In the genomic region with DNA sequence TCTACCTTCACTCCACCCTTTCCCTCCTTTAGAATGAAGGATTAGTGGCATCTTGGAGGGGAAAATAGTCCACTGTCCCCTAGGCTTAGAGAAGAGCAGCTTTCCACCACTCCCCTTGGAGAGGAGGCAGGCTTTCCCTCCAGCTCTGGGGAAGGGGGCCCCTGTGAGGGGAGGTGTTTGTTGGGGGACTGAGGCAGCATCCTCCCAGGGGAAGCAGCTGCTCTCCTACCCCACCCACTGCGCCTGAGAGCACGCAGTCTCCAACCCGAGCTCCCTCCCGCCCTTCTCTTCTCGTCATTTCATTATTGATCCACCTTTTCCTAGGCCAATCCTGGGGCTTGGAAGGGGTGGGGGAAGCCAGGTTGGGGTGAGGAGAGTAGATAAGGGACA, we compare ENCODE assay signal across 8 cellular contexts. TPM values are rescaled to one million over a fixed set of nuclear protein-coding genes. Genes with fewer than 3 reads are reported as not detected.
DNase-seq lines count a peak whose midpoint lies in the region; TF ChIP-seq lines count a peak whose summit lies in the region.

No MANE protein-coding gene starts in this region.

- H3K4me3 ChIP-seq in AG10803 (ENCODE audit: low read length), result peak overlapping the region; percentile 80
- H3K4me3 ChIP-seq in HL-60 (replicated peaks; ENCODE audit: insufficient read depth, low read length), result peak overlapping the region; percentile 96
- H3K4me3 ChIP-seq in coronary artery, result peak overlapping the region; percentile 92
- peak overlapping the region; percentile 79 to 81 for H3K4me3 ChIP-seq in stomach smooth muscle (ENCODE audit: low read length in 2 of 2)

- peak overlapping the region; percentile 92 for H3K27ac Mint-ChIP-seq in mesothelial cell of epicardium

- peaks cover 30% of the 10 kb centered on the region for H3K4me1 ChIP-seq in stomach smooth muscle (ENCODE audit: control insufficient read depth, insufficient read depth, low read length)

- H3K9ac ChIP-seq in stomach smooth muscle (ENCODE audit: low read length in 2 of 2), result peak overlapping the region; percentile 71 to 87

- H3K27me3 ChIP-seq in HL-60 (ENCODE audit: insufficient read depth, poor library complexity, severe bottlenecking), result no peaks in the 10 kb centered on the region
- no peaks in the 10 kb centered on the region for H3K27me3 ChIP-seq in stomach smooth muscle (ENCODE audit: control insufficient read depth in 1 of 2, insufficient read depth in 2 of 2, low read length in 2 of 2)

- H3K36me3 ChIP-seq in stomach smooth muscle (ENCODE audit: control insufficient read depth in 2 of 2, insufficient read depth in 2 of 2, low read length in 2 of 2), result no peaks in the 10 kb centered on the region

- no peaks in the 10 kb centered on the region for H3K27me3 Mint-ChIP-seq in mesothelial cell of epicardium (ENCODE audit: low read depth)

- DNase-seq in AG10803 (ENCODE audit: low read depth) (no peak), HL-60 (ENCODE audit: low read depth in 1 of 2, low spot score in 1 of 2) (peak in 1 of 2 experiments; percentile 14), T-helper 2 cell (peak in 3 of 5 experiments; percentile 12 to 31 (median 19)), coronary artery (ENCODE audit: low spot score) (peak; percentile 74), mesothelial cell of epicardium (ENCODE audit: low spot score in 2 of 2, unreplicated experiment in 2 of 2) (peak; percentile 28 to 47), NOMO-1 (lab: John Stamatoyannopoulos, UW; ENCODE audit: unreplicated experiment in 2 of 2) (no peak), NCI-H187 treated with DMSO at 0.1 percent for 48 hours (lab: John Stamatoyannopoulos, UW) (no peak)

- H3K27ac ChIP-seq in HL-60 (replicated peaks) (peak overlapping the region; percentile 35), coronary artery (peak overlapping the region; percentile 90 to 94), stomach smooth muscle (ENCODE audit: low read length) (peak overlapping the region; percentile 81)

- H3K4me1 Mint-ChIP-seq in mesothelial cell of epicardium, result peaks cover 53% of the 10 kb centered on the region

- H3K9me3 ChIP-seq in stomach smooth muscle (ENCODE audit: control insufficient read depth in 2 of 2, low read length in 2 of 2), result no peaks in the 10 kb centered on the region

- H3K9me3 Mint-ChIP-seq in mesothelial cell of epicardium, result no peaks in the 10 kb centered on the region

- H3K4me3 Mint-ChIP-seq in mesothelial cell of epicardium, result peak overlapping the region; percentile 89

- H3K36me3 Mint-ChIP-seq in mesothelial cell of epicardium, result no peaks in the 10 kb centered on the region

- TF ChIP-seq CTCF in AG10803 (conservative IDR thresholded peaks at IDR 0.05; ENCODE audit: low read length), result no peak
- no peak for TF ChIP-seq CTCF in HL-60 (IDR thresholded peaks at IDR 0.05; ENCODE audit: insufficient read depth, low read length)
- TF ChIP-seq CTCF in coronary artery (IDR thresholded peaks at IDR 0.05), result no peak
- no peak for TF ChIP-seq CTCF in mesothelial cell of epicardium (IDR thresholded peaks at IDR 0.05; ENCODE audit: unreplicated experiment)

RNA-seq across cellular contexts. Expression of a gene that starts 1.4 kb away (rescaled TPM):
- total RNA-seq in mesothelial cell of epicardium, result 83.6 to 85.8 TPM (median 83.7 TPM) in 3 replicates

RNA-seq across cellular contexts. Expression of a gene that starts 36.3 kb away (rescaled TPM):
- 168 to 188 TPM (median 180 TPM) in 3 replicates for total RNA-seq in mesothelial cell of epicardium

Comparison
In these comparisons a context has a peak if more than half of its experiments do, and no peak if none do; other contexts are left out.
1. DNase-seq: peak in T-helper 2 cell (3 of 5), coronary artery (single experiment) and mesothelial cell of epicardium (2 of 2); none in AG10803 (single experiment), NOMO-1 (0 of 2) and NCI-H187 treated with DMSO at 0.1 percent for 48 hours (single experiment).
2. H3K27ac ChIP-seq: peak in every context shown above with its lines; median percentile 92 in coronary artery; 81 in stomach smooth muscle; 35 in HL-60.
3. Peak in every context shown above with its lines, with median percentiles within 50 percentile points of each other: H3K4me3 ChIP-seq.